Comparison of ENCODE assay signal across 14 cellular contexts in the genomic region with DNA sequence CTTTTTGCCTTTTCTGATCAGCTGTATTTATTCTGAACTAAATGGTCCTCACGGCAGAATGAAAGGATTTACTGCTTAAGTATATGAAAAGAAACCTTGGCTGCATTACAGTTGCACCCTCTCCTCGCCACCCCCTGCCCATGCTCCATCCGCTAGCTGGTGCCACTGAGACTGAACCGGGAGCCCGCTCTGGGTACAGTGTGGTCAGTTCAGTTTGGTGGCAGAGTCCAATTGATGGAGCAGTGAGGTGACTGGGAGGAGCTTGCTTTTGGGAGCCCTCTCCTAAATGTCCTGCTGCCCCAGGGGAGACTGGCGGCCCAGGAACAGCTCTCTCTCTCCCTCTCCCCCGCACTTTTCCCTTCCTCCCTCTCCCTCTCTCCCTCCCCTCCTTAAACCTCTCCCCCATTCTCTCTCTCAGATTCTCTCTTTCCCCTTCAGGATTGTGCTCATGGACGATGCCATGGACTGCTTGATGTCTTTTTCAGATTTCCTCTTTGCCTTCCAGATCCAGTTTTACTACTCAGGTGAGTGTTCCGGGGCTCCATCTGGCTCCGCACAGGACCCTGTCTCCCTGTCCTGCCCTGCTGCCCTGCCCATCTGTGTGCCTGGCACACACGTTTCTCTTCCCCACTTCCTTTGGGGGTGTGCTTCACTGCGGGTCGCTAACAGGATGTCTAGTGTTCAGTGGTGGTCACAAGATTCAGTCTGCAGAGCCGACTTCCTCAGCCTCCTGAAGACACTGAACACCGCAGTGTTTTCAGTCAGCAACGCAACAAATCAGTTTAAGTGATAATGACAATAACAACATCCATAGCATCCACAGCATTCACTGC. TPM values are rescaled to one million over a fixed set of nuclear protein-coding genes. Genes with fewer than 3 reads are reported as not detected.
DNase-seq lines count a peak whose midpoint lies in the region; ATAC-seq, FAIRE-seq and TF ChIP-seq lines count a peak whose summit lies in the region.
"Had no signal": no experiment of that assay in that cellular context is flagged by ENCODE, and none has a peak within 500 bp of the region (broad histone marks: within the 10 kb centered on the region; RNA-seq: fewer than 3 reads in every experiment).

No MANE protein-coding gene starts in this region.

- H3K27ac ChIP-seq in CD4-positive, alpha-beta T cell (ENCODE audit: low read depth, low read length): no peak overlapping the region
- H3K27ac ChIP-seq in lower lobe of right lung: no peak overlapping the region
- no peak overlapping the region for H3K27ac ChIP-seq in left ventricle myocardium inferior (replicated peaks)
- H3K27ac ChIP-seq in A673 (ENCODE audit: low read depth, low read length, poor library complexity, severe bottlenecking): no peak overlapping the region
- H3K27ac ChIP-seq: ascending aorta, C4-2B, ovary had no signal

- CTCF ChIA-PET in CD4-positive, alpha-beta T cell (lab: Charles Lee): interaction anchor here (0.8 kb wide), 1 partner anchor 236 kb away, joined by 3 read pairs; no protein-coding TSS in a partner anchor
- CTCF ChIA-PET in A673 (lab: Charles Lee): interaction anchor here (0.6 to 3.0 kb wide), 4 partner anchors 65 to 264 kb away, joined by 3 to 42 read pairs (median 10); no protein-coding TSS in a partner anchor

- H3K4me3 ChIP-seq in lower lobe of right lung (no peak overlapping the region), left ventricle myocardium inferior (no peak overlapping the region), A673 (ENCODE audit: low read depth, low read length, poor library complexity, severe bottlenecking) (no peak overlapping the region)
- H3K4me3 ChIP-seq: ascending aorta, heart right ventricle, lung, ovary had no signal

- H3K36me3 Mint-ChIP-seq in CD4-positive, alpha-beta T cell (ENCODE audit: low read depth): peaks cover 7% of the 10 kb centered on the region
- peaks cover 5% of the 10 kb centered on the region for H3K36me3 Mint-ChIP-seq in activated T-helper 17 cell treated with anti-CD3 and anti-CD28 coated beads, Interleukin-2, amount 50 U/mL, for 72 hours (ENCODE audit: low read depth)
- H3K36me3 Mint-ChIP-seq in memory B cell: peaks cover 4% of the 10 kb centered on the region

- peak in 5 of 10 experiments; percentile 33 to 45 (median 35) for DNase-seq in CD4-positive, alpha-beta T cell
- no peak for DNase-seq in HTR-8/SVneo (ENCODE audit: insufficient read length, low spot score)
- no peak for DNase-seq in memory B cell (ENCODE audit: low spot score in 2 of 2)
- no peak for DNase-seq in lower lobe of right lung
- no peak for DNase-seq in T1000 (lab: John Stamatoyannopoulos, UW)
- no peak for DNase-seq in left ventricle myocardium inferior
- no peak for DNase-seq in A673 (ENCODE audit: low spot score)
- DNase-seq: heart right ventricle, NCI-H82, ovary had no signal

- peak overlapping the region; percentile 56 for H3K4me3 Mint-ChIP-seq in CD4-positive, alpha-beta T cell
- peak overlapping the region; percentile 41 for H3K4me3 Mint-ChIP-seq in activated T-helper 17 cell treated with anti-CD3 and anti-CD28 coated beads, Interleukin-2, amount 50 U/mL, for 72 hours
- peak overlapping the region; percentile 63 for H3K4me3 Mint-ChIP-seq in memory B cell

- H3K27me3 Mint-ChIP-seq in CD4-positive, alpha-beta T cell: no peaks in the 10 kb centered on the region
- no peaks in the 10 kb centered on the region for H3K27me3 Mint-ChIP-seq in activated T-helper 17 cell treated with anti-CD3 and anti-CD28 coated beads, Interleukin-2, amount 50 U/mL, for 72 hours
- no peaks in the 10 kb centered on the region for H3K27me3 Mint-ChIP-seq in memory B cell

- no peaks in the 10 kb centered on the region for H3K9me3 ChIP-seq in CD4-positive, alpha-beta T cell (ENCODE audit: control insufficient read depth, low read length)
- H3K9me3 ChIP-seq in lower lobe of right lung (no peaks in the 10 kb centered on the region), left ventricle myocardium inferior (replicated peaks) (no peaks in the 10 kb centered on the region), A673 (ENCODE audit: low read depth, low read length, poor library complexity, severe bottlenecking) (no peaks in the 10 kb centered on the region)
- H3K9me3 ChIP-seq: ascending aorta, heart right ventricle, ovary had no signal

- H3K27ac Mint-ChIP-seq in CD4-positive, alpha-beta T cell: peak overlapping the region; percentile 86
- peak overlapping the region; percentile 73 for H3K27ac Mint-ChIP-seq in activated T-helper 17 cell treated with anti-CD3 and anti-CD28 coated beads, Interleukin-2, amount 50 U/mL, for 72 hours
- H3K27ac Mint-ChIP-seq in memory B cell: peak overlapping the region; percentile 84

- no peaks in the 10 kb centered on the region for H3K9me3 Mint-ChIP-seq in CD4-positive, alpha-beta T cell
- H3K9me3 Mint-ChIP-seq in activated T-helper 17 cell treated with anti-CD3 and anti-CD28 coated beads, Interleukin-2, amount 50 U/mL, for 72 hours: no peaks in the 10 kb centered on the region
- H3K9me3 Mint-ChIP-seq in memory B cell: no peaks in the 10 kb centered on the region

- peaks cover 33% of the 10 kb centered on the region for H3K4me1 Mint-ChIP-seq in CD4-positive, alpha-beta T cell (ENCODE audit: low read depth)
- H3K4me1 Mint-ChIP-seq in activated T-helper 17 cell treated with anti-CD3 and anti-CD28 coated beads, Interleukin-2, amount 50 U/mL, for 72 hours: peaks cover 13% of the 10 kb centered on the region
- peaks cover 26% of the 10 kb centered on the region for H3K4me1 Mint-ChIP-seq in memory B cell

- TF ChIP-seq CTCF in CD4-positive, alpha-beta T cell (IDR thresholded peaks at IDR 0.05): no peak
- no peak for TF ChIP-seq CTCF in lower lobe of right lung (IDR thresholded peaks at IDR 0.05)
- no peak for TF ChIP-seq CTCF in left ventricle myocardium inferior (IDR thresholded peaks at IDR 0.05; ENCODE audit: borderline replicate concordance)
- no peak for TF ChIP-seq CTCF in A673 (conservative IDR thresholded peaks at IDR 0.05; ENCODE audit: low read depth, low read length)

- H3K36me3 ChIP-seq in lower lobe of right lung: peaks cover 19% of the 10 kb centered on the region
- H3K36me3 ChIP-seq in left ventricle myocardium inferior: peaks cover 5% of the 10 kb centered on the region
- H3K36me3 ChIP-seq in A673 (ENCODE audit: insufficient read depth, low read length, poor library complexity, severe bottlenecking): no peaks in the 10 kb centered on the region
- H3K36me3 ChIP-seq: ovary had no signal

- POLR2A ChIA-PET in CD4-positive, alpha-beta T cell (lab: Charles Lee): interaction anchor here (1.1 to 1.3 kb wide), 2 partner anchors 8 to 113 kb away, joined by 3 read pairs; no protein-coding TSS in a partner anchor
- POLR2A ChIA-PET in A673 (lab: Charles Lee; ENCODE audit: low non-redundant PET): no interaction called here

- H3K4me1 ChIP-seq in lower lobe of right lung: no peaks in the 10 kb centered on the region
- H3K4me1 ChIP-seq in left ventricle myocardium inferior: peaks cover 11% of the 10 kb centered on the region
- H3K4me1 ChIP-seq in A673 (ENCODE audit: insufficient read depth, low read length, poor library complexity, severe bottlenecking): no peaks in the 10 kb centered on the region
- H3K4me1 ChIP-seq: ascending aorta had no signal

- no peaks in the 10 kb centered on the region for H3K27me3 ChIP-seq in CD4-positive, alpha-beta T cell (ENCODE audit: control insufficient read depth, insufficient read depth, low read length)
- H3K27me3 ChIP-seq in lower lobe of right lung (ENCODE audit: low read depth) (no peaks in the 10 kb centered on the region), left ventricle myocardium inferior (ENCODE audit: low read depth) (no peaks in the 10 kb centered on the region), A673 (replicated peaks; ENCODE audit: insufficient read depth, low read depth, low read length, poor library complexity) (no peaks in the 10 kb centered on the region)
- H3K27me3 ChIP-seq: ascending aorta, heart right ventricle, ovary had no signal

- peak; percentile 33 for FAIRE-seq in HTR-8/SVneo (lab: Jason Lieb, UNC)

- intact Hi-C loops in CD4-positive, alpha-beta T cell (cut with DNase I, micrococcal nuclease): no loop called here
- intact Hi-C loops in lower lobe of right lung (cut with DNase I): loop anchor here (5.0 kb wide), 1 partner anchor 268 kb away; no protein-coding TSS in a partner anchor
- intact Hi-C loops in left ventricle myocardium inferior (cut with micrococcal nuclease): no loop called here
- intact Hi-C loops in A673 (cut with micrococcal nuclease; ENCODE audit: unreplicated experiment): loop anchor here (10.0 kb wide), 1 partner anchor 450 kb away; a partner anchor contains a TSS

- no TSS peak for BruUV-seq in A673 (replicated peaks; lab: Mats Ljungman, UMichigan)

- ATAC-seq in CD4-positive, alpha-beta T cell (ENCODE audit: poor library complexity): peak; percentile 84
- ATAC-seq in activated T-helper 17 cell treated with anti-CD3 and anti-CD28 coated beads, Interleukin-2, amount 50 U/mL, for 72 hours (replicated peaks): no peak
- ATAC-seq in memory B cell (ENCODE audit: low read depth) (peak; percentile 50), lower lobe of right lung (no peak)
- ATAC-seq: heart right ventricle had no signal

RNA-seq across cellular contexts. Expression of a gene that starts 21.7 kb away (rescaled TPM):
- total RNA-seq in CD4-positive, alpha-beta T cell: 100 to 1,000 TPM; 161 to 174 TPM
- total RNA-seq in activated T-helper 17 cell treated with anti-CD3 and anti-CD28 coated beads, Interleukin-2, amount 50 U/mL, for 72 hours: 10 to 100 TPM; 70.0 to 96.9 TPM
- total RNA-seq in lower lobe of right lung (90.9 TPM), left ventricle myocardium inferior (47.8 TPM), A673 (2021) (179 and 206 TPM in 2 replicates)

RNA-seq across cellular contexts. Expression of a gene that starts 31.3 kb away (rescaled TPM):
- under 1 TPM in 1 of 2 experiments, not detected in 1; 0.27 TPM for total RNA-seq in CD4-positive, alpha-beta T cell
- 1 to 10 TPM; 3.2 to 3.5 TPM for total RNA-seq in activated T-helper 17 cell treated with anti-CD3 and anti-CD28 coated beads, Interleukin-2, amount 50 U/mL, for 72 hours
- total RNA-seq in lower lobe of right lung: 28.6 TPM
- 198 TPM for total RNA-seq in left ventricle myocardium inferior
- total RNA-seq in A673 (2021): 32.0 and 50.9 TPM in 2 replicates

RNA-seq across cellular contexts. Expression of a gene that starts 59.8 kb away (rescaled TPM):
- 10 to 100 TPM; 57.3 to 57.6 TPM for total RNA-seq in CD4-positive, alpha-beta T cell
- 100 to 1,000 TPM; 202 to 335 TPM for total RNA-seq in activated T-helper 17 cell treated with anti-CD3 and anti-CD28 coated beads, Interleukin-2, amount 50 U/mL, for 72 hours
- total RNA-seq in lower lobe of right lung (37.5 TPM), left ventricle myocardium inferior (8.7 TPM), A673 (2021) (71.4 and 96.9 TPM in 2 replicates)

Comparison
In these comparisons a context has a peak if more than half of its experiments do, and no peak if none do; other contexts are left out.
1. ATAC-seq: peak in CD4-positive, alpha-beta T cell (single experiment) and memory B cell (single experiment); none in activated T-helper 17 cell treated with anti-CD3 and anti-CD28 coated beads, Interleukin-2, amount 50 U/mL, for 72 hours (single experiment) and lower lobe of right lung (0 of 2).
2. intact Hi-C loops: an anchor here in lower lobe of right lung (5.0 kb wide) and A673 (10.0 kb wide); none called in CD4-positive, alpha-beta T cell and left ventricle myocardium inferior.
3. Peak in every context shown above with its lines, with median percentiles within 50 percentile points of each other: H3K27ac Mint-ChIP-seq and H3K4me3 Mint-ChIP-seq.